1 cellular context compared by ENCODE assay signal in the genomic region with DNA sequence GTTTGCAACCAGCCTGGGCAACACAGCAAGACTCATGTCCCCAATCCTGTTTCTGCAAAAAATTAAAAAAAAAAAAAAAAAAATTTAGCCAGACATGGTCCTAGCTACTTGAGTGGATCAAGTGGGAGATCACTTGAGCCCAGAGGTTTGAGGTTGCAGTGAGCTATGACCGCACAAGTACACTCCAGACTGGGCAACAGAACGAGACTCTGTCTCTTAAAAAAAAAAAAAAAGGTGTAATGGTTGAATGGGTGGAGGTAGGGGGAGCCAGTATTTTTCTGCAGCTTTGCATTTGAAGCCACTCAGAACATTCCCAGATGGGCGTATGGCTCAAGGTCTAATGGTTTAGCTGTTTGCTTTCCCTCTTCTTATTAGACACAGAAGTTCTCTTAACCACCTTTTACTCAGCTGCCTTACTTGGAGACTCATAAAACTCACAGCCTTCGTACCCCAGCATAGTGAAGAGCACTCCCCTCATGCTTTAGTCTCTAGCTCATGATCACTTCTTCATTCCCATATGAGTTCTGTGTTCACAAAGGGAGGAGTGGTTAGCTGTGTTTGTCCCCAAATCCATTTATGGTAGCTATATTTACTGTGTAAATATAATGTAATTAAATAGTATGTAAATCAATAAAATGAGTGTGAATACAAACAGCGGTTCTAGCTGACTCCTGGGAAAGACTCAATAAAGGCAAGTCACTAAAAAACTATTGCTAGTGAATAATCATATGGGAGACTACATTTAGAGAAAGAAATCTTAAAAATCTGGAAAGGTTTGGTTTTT.
TF ChIP-seq lines count a peak whose summit lies in the region.

No MANE protein-coding gene starts in this region.

TF ChIP-seq in IMR-90, 13 proteins besides CTCF, POLR2A, EP300 and RAD21 (continued from another document):
- TF ChIP-seq, protein P1, sequence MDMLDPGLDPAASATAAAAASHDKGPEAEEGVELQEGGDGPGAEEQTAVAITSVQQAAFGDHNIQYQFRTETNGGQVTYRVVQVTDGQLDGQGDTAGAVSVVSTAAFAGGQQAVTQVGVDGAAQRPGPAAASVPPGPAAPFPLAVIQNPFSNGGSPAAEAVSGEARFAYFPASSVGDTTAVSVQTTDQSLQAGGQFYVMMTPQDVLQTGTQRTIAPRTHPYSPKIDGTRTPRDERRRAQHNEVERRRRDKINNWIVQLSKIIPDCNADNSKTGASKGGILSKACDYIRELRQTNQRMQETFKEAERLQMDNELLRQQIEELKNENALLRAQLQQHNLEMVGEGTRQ (IDR thresholded peaks at IDR 0.05; ENCODE audit: low read depth, low read length), result no peak
